In genomic region chr5:9069650-9070049, GRCh38 we compare ENCODE assay signal across 1 cellular context.
TF ChIP-seq lines count a peak whose summit lies in the region.

No MANE protein-coding gene starts in this region.

TF ChIP-seq in WTC11, 78 proteins besides CTCF, POLR2A, EP300 and RAD21 (continued from another document):
- TF ChIP-seq EMX1 (CRISPR knock-in tag; IDR thresholded peaks at IDR 0.05) (no peak), IRF1 (CRISPR knock-in tag; IDR thresholded peaks at IDR 0.05) (no peak), ZNF138 (CRISPR knock-in tag; conservative IDR thresholded peaks at IDR 0.05) (no peak), JAZF1 (CRISPR knock-in tag; IDR thresholded peaks at IDR 0.05) (no peak)
TF ChIP-seq in WTC11: peak in this region for 0.
